Comparison of ENCODE assay signal across 2 cellular contexts in genomic region chr17:28834420-28834819, GRCh38.
TF ChIP-seq lines count a peak whose summit lies in the region.

No MANE protein-coding gene starts in this region.

TF ChIP-seq in HEK293, 187 proteins besides CTCF, POLR2A, EP300 and RAD21 (continues in another document):
- TF ChIP-seq ZNF629 (tag by site-specific recombination; IDR thresholded peaks at IDR 0.05) (0 out of 2 replicates have a peak, but pooled peaks have one; percentile 13), ZNF654 (tag by site-specific recombination; IDR thresholded peaks at IDR 0.05; ENCODE audit: low read depth) (no peak), PRDM1 (tag by site-specific recombination; IDR thresholded peaks at IDR 0.05) (peak; percentile 15; the same call in 1 of the 2 replicates), KLF16 (tag by site-specific recombination; IDR thresholded peaks at IDR 0.05) (no peak), ZNF514 (tag by site-specific recombination; IDR thresholded peaks at IDR 0.05) (no peak), ZNF48 (tag by site-specific recombination; IDR thresholded peaks at IDR 0.05) (no peak), ELK4 (IDR thresholded peaks at IDR 0.05; ENCODE audit: borderline replicate concordance, low read depth, low read length) (no peak), ZNF121 (tag by site-specific recombination; IDR thresholded peaks at IDR 0.05) (no peak), SP7 (tag by site-specific recombination; IDR thresholded peaks at IDR 0.05) (0 out of 2 replicates have a peak, but pooled peaks have one; percentile 27), ZBTB17 (tag by site-specific recombination; IDR thresholded peaks at IDR 0.05) (0 out of 2 replicates have a peak, but pooled peaks have one; percentile 33), PRDM10 (tag by site-specific recombination; IDR thresholded peaks at IDR 0.05) (no peak)
- TF ChIP-seq, protein P1, sequence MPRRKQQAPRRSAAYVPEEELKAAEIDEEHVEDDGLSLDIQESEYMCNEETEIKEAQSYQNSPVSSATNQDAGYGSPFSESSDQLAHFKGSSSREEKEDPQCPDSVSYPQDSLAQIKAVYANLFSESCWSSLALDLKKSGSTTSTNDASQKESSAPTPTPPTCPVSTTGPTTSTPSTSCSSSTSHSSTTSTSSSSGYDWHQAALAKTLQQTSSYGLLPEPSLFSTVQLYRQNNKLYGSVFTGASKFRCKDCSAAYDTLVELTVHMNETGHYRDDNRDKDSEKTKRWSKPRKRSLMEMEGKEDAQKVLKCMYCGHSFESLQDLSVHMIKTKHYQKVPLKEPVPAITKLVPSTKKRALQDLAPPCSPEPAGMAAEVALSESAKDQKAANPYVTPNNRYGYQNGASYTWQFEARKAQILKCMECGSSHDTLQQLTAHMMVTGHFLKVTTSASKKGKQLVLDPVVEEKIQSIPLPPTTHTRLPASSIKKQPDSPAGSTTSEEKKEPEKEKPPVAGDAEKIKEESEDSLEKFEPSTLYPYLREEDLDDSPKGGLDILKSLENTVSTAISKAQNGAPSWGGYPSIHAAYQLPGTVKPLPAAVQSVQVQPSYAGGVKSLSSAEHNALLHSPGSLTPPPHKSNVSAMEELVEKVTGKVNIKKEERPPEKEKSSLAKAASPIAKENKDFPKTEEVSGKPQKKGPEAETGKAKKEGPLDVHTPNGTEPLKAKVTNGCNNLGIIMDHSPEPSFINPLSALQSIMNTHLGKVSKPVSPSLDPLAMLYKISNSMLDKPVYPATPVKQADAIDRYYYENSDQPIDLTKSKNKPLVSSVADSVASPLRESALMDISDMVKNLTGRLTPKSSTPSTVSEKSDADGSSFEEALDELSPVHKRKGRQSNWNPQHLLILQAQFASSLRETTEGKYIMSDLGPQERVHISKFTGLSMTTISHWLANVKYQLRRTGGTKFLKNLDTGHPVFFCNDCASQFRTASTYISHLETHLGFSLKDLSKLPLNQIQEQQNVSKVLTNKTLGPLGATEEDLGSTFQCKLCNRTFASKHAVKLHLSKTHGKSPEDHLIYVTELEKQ (tag by site-specific recombination; IDR thresholded peaks at IDR 0.05; ENCODE audit: borderline replicate concordance), result no peak
- TF ChIP-seq, protein P2, sequence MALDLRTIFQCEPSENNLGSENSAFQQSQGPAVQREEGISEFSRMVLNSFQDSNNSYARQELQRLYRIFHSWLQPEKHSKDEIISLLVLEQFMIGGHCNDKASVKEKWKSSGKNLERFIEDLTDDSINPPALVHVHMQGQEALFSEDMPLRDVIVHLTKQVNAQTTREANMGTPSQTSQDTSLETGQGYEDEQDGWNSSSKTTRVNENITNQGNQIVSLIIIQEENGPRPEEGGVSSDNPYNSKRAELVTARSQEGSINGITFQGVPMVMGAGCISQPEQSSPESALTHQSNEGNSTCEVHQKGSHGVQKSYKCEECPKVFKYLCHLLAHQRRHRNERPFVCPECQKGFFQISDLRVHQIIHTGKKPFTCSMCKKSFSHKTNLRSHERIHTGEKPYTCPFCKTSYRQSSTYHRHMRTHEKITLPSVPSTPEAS (tag by site-specific recombination; IDR thresholded peaks at IDR 0.05), result no peak
- TF ChIP-seq, protein P3, sequence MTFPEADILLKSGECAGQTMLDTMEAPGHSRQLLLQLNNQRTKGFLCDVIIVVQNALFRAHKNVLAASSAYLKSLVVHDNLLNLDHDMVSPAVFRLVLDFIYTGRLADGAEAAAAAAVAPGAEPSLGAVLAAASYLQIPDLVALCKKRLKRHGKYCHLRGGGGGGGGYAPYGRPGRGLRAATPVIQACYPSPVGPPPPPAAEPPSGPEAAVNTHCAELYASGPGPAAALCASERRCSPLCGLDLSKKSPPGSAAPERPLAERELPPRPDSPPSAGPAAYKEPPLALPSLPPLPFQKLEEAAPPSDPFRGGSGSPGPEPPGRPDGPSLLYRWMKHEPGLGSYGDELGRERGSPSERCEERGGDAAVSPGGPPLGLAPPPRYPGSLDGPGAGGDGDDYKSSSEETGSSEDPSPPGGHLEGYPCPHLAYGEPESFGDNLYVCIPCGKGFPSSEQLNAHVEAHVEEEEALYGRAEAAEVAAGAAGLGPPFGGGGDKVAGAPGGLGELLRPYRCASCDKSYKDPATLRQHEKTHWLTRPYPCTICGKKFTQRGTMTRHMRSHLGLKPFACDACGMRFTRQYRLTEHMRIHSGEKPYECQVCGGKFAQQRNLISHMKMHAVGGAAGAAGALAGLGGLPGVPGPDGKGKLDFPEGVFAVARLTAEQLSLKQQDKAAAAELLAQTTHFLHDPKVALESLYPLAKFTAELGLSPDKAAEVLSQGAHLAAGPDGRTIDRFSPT (tag by site-specific recombination; IDR thresholded peaks at IDR 0.05), result no peak

TF ChIP-seq in K562, 482 proteins besides CTCF, POLR2A, EP300 and RAD21 (continues in another document):
- peak; percentile 100 for TF ChIP-seq ZNF316 (IDR thresholded peaks at IDR 0.05)
- no peak for TF ChIP-seq PYGO2 (tag; IDR thresholded peaks at IDR 0.05)
- TF ChIP-seq MNT (conservative IDR thresholded peaks at IDR 0.05), result 0 out of 4 replicates have a peak, but pooled peaks of 1 of the 2 experiments have one; percentile 11
- TF ChIP-seq, protein P4, sequence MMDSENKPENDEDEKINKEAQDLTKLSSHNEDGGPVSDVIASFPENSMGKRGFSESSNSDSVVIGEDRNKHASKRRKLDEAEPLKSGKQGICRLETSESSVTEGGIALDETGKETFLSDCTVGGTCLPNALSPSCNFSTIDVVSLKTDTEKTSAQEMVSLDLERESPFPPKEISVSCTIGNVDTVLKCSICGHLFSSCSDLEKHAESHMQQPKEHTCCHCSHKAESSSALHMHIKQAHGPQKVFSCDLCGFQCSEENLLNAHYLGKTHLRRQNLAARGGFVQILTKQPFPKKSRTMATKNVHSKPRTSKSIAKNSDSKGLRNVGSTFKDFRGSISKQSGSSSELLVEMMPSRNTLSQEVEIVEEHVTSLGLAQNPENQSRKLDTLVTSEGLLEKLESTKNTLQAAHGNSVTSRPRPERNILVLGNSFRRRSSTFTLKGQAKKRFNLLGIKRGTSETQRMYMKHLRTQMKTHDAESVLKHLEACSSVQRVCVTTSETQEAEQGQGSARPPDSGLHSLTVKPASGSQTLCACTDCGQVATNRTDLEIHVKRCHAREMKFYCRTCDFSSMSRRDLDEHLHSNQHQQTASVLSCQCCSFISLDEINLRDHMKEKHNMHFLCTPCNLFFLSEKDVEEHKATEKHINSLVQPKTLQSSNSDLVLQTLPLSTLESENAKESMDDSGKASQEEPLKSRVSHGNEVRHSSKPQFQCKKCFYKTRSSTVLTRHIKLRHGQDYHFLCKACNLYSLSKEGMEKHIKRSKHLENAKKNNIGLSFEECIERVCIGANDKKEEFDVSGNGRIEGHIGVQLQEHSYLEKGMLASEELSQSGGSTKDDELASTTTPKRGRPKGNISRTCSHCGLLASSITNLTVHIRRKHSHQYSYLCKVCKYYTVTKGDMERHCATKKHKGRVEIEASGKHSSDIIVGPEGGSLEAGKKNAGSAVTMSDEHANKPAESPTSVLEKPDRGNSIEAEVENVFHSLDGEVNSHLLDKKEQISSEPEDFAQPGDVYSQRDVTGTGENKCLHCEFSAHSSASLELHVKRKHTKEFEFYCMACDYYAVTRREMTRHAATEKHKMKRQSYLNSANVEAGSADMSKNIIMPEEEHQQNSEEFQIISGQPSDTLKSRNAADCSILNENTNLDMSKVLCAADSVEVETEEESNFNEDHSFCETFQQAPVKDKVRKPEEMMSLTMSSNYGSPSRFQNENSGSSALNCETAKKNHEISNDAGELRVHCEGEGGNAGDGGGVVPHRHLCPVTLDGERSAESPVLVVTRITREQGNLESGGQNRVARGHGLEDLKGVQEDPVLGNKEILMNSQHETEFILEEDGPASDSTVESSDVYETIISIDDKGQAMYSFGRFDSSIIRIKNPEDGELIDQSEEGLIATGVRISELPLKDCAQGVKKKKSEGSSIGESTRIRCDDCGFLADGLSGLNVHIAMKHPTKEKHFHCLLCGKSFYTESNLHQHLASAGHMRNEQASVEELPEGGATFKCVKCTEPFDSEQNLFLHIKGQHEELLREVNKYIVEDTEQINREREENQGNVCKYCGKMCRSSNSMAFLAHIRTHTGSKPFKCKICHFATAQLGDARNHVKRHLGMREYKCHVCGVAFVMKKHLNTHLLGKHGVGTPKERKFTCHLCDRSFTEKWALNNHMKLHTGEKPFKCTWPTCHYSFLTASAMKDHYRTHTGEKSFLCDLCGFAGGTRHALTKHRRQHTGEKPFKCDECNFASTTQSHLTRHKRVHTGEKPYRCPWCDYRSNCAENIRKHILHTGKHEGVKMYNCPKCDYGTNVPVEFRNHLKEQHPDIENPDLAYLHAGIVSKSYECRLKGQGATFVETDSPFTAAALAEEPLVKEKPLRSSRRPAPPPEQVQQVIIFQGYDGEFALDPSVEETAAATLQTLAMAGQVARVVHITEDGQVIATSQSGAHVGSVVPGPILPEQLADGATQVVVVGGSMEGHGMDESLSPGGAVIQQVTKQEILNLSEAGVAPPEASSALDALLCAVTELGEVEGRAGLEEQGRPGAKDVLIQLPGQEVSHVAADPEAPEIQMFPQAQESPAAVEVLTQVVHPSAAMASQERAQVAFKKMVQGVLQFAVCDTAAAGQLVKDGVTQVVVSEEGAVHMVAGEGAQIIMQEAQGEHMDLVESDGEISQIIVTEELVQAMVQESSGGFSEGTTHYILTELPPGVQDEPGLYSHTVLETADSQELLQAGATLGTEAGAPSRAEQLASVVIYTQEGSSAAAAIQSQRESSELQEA (IDR thresholded peaks at IDR 0.05; ENCODE audit: low read depth), result no peak
- TF ChIP-seq TRIM24 (IDR thresholded peaks at IDR 0.05), result 0 out of 4 replicates have a peak, but pooled peaks of 1 of the 2 experiments have one; percentile 15
- TF ChIP-seq TAL1 (IDR thresholded peaks at IDR 0.05), result 0 out of 2 replicates have a peak, but pooled peaks have one; percentile 18
- TF ChIP-seq ZNF561 (CRISPR knock-in tag; conservative IDR thresholded peaks at IDR 0.05), result no peak
- no peak for TF ChIP-seq RREB1 (CRISPR knock-in tag; IDR thresholded peaks at IDR 0.05)
- TF ChIP-seq, protein P5, sequence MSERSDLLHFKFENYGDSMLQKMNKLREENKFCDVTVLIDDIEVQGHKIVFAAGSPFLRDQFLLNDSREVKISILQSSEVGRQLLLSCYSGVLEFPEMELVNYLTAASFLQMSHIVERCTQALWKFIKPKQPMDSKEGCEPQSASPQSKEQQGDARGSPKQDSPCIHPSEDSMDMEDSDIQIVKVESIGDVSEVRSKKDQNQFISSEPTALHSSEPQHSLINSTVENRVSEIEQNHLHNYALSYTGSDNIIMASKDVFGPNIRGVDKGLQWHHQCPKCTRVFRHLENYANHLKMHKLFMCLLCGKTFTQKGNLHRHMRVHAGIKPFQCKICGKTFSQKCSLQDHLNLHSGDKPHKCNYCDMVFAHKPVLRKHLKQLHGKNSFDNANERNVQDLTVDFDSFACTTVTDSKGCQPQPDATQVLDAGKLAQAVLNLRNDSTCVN (CRISPR knock-in tag; IDR thresholded peaks at IDR 0.05), result 0 out of 2 replicates have a peak, but pooled peaks have one; percentile 35
- TF ChIP-seq MAFF (IDR thresholded peaks at IDR 0.05; ENCODE audit: low read length), result peak; percentile 100
- peak; percentile 21; the same call in 1 of the 2 replicates for TF ChIP-seq NFE2 (IDR thresholded peaks at IDR 0.05; ENCODE audit: low read depth)
- peak; percentile 100 for TF ChIP-seq MAFK (IDR thresholded peaks at IDR 0.05; ENCODE audit: low read length)
- peak; percentile 61 for TF ChIP-seq ARHGAP35 (IDR thresholded peaks at IDR 0.05; ENCODE audit: partially characterized antibody)
- no peak for TF ChIP-seq LARP7 (IDR thresholded peaks at IDR 0.05)
- 0 out of 2 replicates have a peak, but pooled peaks have one; percentile 38 for TF ChIP-seq TARDBP (IDR thresholded peaks at IDR 0.05)
- TF ChIP-seq CSDE1 (IDR thresholded peaks at IDR 0.05), result 0 out of 4 replicates have a peak, but pooled peaks of 1 of the 2 experiments have one; percentile 35
- no peak for TF ChIP-seq FOXA3 (CRISPR knock-in tag; conservative IDR thresholded peaks at IDR 0.05 in 1 of 2, IDR thresholded peaks at IDR 0.05 in 1 of 2)
- TF ChIP-seq TGIF2 (CRISPR knock-in tag; IDR thresholded peaks at IDR 0.05), result no peak
- peak; percentile 58; the same call in 1 of the 2 replicates for TF ChIP-seq BACH1 (tag; IDR thresholded peaks at IDR 0.05)
- peak; percentile 100 for TF ChIP-seq C11orf30 (IDR thresholded peaks at IDR 0.05; ENCODE audit: low read depth)
- peak; percentile 18; the same call in 1 of the 2 replicates for TF ChIP-seq BCOR (IDR thresholded peaks at IDR 0.05)
- no peak for TF ChIP-seq ZNF12 (CRISPR knock-in tag; IDR thresholded peaks at IDR 0.05)
